Comparison of ENCODE assay signal across 8 cellular contexts in genomic region chr1:111690306-111690617, GRCh38. TPM values are rescaled to one million over a fixed set of nuclear protein-coding genes. Genes with fewer than 3 reads are reported as not detected.
DNase-seq lines count a peak whose midpoint lies in the region; ATAC-seq lines count a peak whose summit lies in the region.

No MANE protein-coding gene starts in this region.

- peak; percentile 64 for ATAC-seq in Right ventricle myocardium superior (ENCODE audit: poor library complexity)
- no peak for ATAC-seq in GM18517 (IDR thresholded peaks at IDR 0.05; ENCODE audit: unreplicated experiment)
- no peak for ATAC-seq in GM18502 (IDR thresholded peaks at IDR 0.05; ENCODE audit: poor library complexity, unreplicated experiment)
- no peak for ATAC-seq in GM21825 (IDR thresholded peaks at IDR 0.05; ENCODE audit: unreplicated experiment)

- intact Hi-C loops in Right ventricle myocardium superior (cut with DNase I) (no loop called here), cardiac septum (cut with DNase I) (no loop called here)

- no peak for DNase-seq in Right ventricle myocardium superior
- no peak for DNase-seq in cardiac septum (ENCODE audit: low spot score)
- DNase-seq in astrocyte of the hippocampus (ENCODE audit: low read depth, low spot score), result peak; percentile 98
- peak; percentile 65 for DNase-seq in left kidney (ENCODE audit: low read depth, low spot score)
- no peak for DNase-seq in DMS153 (lab: John Stamatoyannopoulos, UW)

RNA-seq across cellular contexts. Expression of gene INKA2, which starts 48.9 kb away (rescaled TPM):
- total RNA-seq in Right ventricle myocardium superior (28.4 TPM), cardiac septum (13.7 TPM)

Comparison
In these comparisons a context has a peak if more than half of its experiments do, and no peak if none do; other contexts are left out.
1. DNase-seq: peak in astrocyte of the hippocampus (single experiment) and left kidney (single experiment); none in Right ventricle myocardium superior (single experiment), cardiac septum (single experiment) and DMS153 (single experiment).